6 cellular contexts compared by ENCODE assay signal in genomic region chr1:1325288-1326074, GRCh38. TPM values are rescaled to one million over a fixed set of nuclear protein-coding genes. Genes with fewer than 3 reads are reported as not detected.
DNase-seq lines count a peak whose midpoint lies in the region; ATAC-seq lines count a peak whose summit lies in the region.

No MANE protein-coding gene starts in this region.

- H3K4me3 ChIP-seq in endocrine pancreas (ENCODE audit: control insufficient read depth, insufficient read depth, low read length) (no peak overlapping the region), skeletal muscle tissue (ENCODE audit: low read length in 3 of 3) (peak overlapping the region; percentile 75 to 90 (median 87))

- H3K9ac ChIP-seq in endocrine pancreas (ENCODE audit: control insufficient read depth, insufficient read depth, low read length), result peak overlapping the region; percentile 76
- peak overlapping the region; percentile 83 to 96 (median 92) for H3K9ac ChIP-seq in skeletal muscle tissue (ENCODE audit: low read depth in 1 of 3, low read length in 3 of 3)

- ATAC-seq in HG03469 (IDR thresholded peaks at IDR 0.05; ENCODE audit: unreplicated experiment) (no peak), GM21717 (IDR thresholded peaks at IDR 0.05; ENCODE audit: unreplicated experiment) (no peak)

- DNase-seq in NAMALWA (ENCODE audit: low spot score) (peak; percentile 54), NCI-H1092 treated with DMSO at 0.1 percent for 48 hours (lab: John Stamatoyannopoulos, UW) (no peak)

- H3K36me3 ChIP-seq in endocrine pancreas (ENCODE audit: control insufficient read depth, insufficient read depth, low read length) (no peaks in the 10 kb centered on the region), skeletal muscle tissue (ENCODE audit: control insufficient read depth in 3 of 3, insufficient read depth in 3 of 3, low read length in 3 of 3) (peaks cover 11 to 33% (median 11%) of the 10 kb centered on the region in 3 donors)

- peak overlapping the region; percentile 83 for H3K27ac ChIP-seq in skeletal muscle tissue (ENCODE audit: low read depth, low read length)

- H3K4me1 ChIP-seq in endocrine pancreas (ENCODE audit: control insufficient read depth, insufficient read depth, low read length), result no peaks in the 10 kb centered on the region
- peaks cover 66 to 72% (median 69%) of the 10 kb centered on the region in 3 donors for H3K4me1 ChIP-seq in skeletal muscle tissue (ENCODE audit: control insufficient read depth in 3 of 3, insufficient read depth in 3 of 3, low read length in 3 of 3)

- no peaks in the 10 kb centered on the region for H3K27me3 ChIP-seq in endocrine pancreas (ENCODE audit: control insufficient read depth, insufficient read depth, low read length)
- H3K27me3 ChIP-seq in skeletal muscle tissue (ENCODE audit: control insufficient read depth in 3 of 3, insufficient read depth in 3 of 3, low read length in 3 of 3), result peaks cover 0 to 5% (median 0%) of the 10 kb centered on the region in 3 donors

- H3K9me3 ChIP-seq in endocrine pancreas (ENCODE audit: control insufficient read depth, low read length) (no peaks in the 10 kb centered on the region), skeletal muscle tissue (ENCODE audit: control insufficient read depth in 3 of 3, low read length in 3 of 3) (no peaks in the 10 kb centered on the region)

RNA-seq across cellular contexts. Expression of gene CPTP, which starts 0.9 kb away (rescaled TPM):
- total RNA-seq in skeletal muscle tissue, result 8.4 TPM

RNA-seq across cellular contexts. Expression of gene INTS11, which starts 1.0 kb away (rescaled TPM):
- 27.1 TPM for total RNA-seq in skeletal muscle tissue

RNA-seq across cellular contexts. Expression of gene TAS1R3, which starts 5.6 kb away (rescaled TPM):
- 1.6 TPM for total RNA-seq in skeletal muscle tissue

RNA-seq across cellular contexts. Expression of gene PUSL1, which starts 17.1 kb away (rescaled TPM):
- 4.7 TPM for total RNA-seq in skeletal muscle tissue

RNA-seq across cellular contexts. Expression of gene ACAP3, which starts 17.8 kb away (rescaled TPM):
- 23.5 TPM for total RNA-seq in skeletal muscle tissue
